In genomic region chr22:38461414-38462081, GRCh38 we compare ENCODE assay signal across 1 cellular context.
A peak's percentile ranks its signal among the peaks of the same experiment; 100 is the strongest.
TF ChIP-seq lines count a peak whose summit lies in the region.

No MANE protein-coding gene starts in this region.

TF ChIP-seq in IMR-90, 13 proteins besides CTCF, POLR2A, EP300 and RAD21:
- TF ChIP-seq MAZ (IDR thresholded peaks at IDR 0.05; ENCODE audit: borderline replicate concordance, low read depth, low read length) (peak; percentile 23; the same call in 1 of the 2 replicates), RCOR1 (IDR thresholded peaks at IDR 0.05; ENCODE audit: insufficient replicate concordance, low read length) (peak; percentile 29), BHLHE40 (IDR thresholded peaks at IDR 0.05; ENCODE audit: low read depth, low read length) (no peak), MXI1 (IDR thresholded peaks at IDR 0.05; ENCODE audit: borderline replicate concordance, low read depth, low read length) (0 out of 2 replicates have a peak, but pooled peaks have one; percentile 54)
